ENCODE assay signal across 8 cellular contexts in the genomic region with DNA sequence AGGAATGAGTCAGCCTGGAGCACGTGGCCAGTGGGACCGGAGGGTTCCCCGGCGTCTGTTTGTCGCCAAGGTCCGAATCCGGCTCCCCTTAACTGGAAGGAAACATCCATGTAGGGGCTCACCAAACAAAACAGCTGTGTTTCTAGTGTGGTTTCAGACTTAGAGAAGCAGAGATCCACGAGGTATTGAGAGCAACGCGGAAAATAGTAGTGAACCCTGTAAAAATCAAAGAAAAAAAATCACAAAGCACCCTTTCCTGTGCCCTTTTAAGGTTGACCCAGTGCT. TPM values are rescaled to one million over a fixed set of nuclear protein-coding genes. Genes with fewer than 3 reads are reported as not detected.
DNase-seq lines count a peak whose midpoint lies in the region; ATAC-seq and TF ChIP-seq lines count a peak whose summit lies in the region.

No MANE protein-coding gene starts in this region.

- intact Hi-C loops in CD14-positive monocyte (cut with micrococcal nuclease), result loop anchor here (5.0 to 10.0 kb wide), 3 partner anchors 142 to 659 kb away; a partner anchor contains a TSS
- intact Hi-C loops in posterior cingulate gyrus (cut with DNase I), result loop anchor here (1.0 kb wide), 1 partner anchor 54 kb away; a partner anchor contains a TSS

- peak overlapping the region; percentile 92 for H3K4me2 ChIP-seq in neural progenitor cell

- no peaks in the 10 kb centered on the region for H3K27me3 ChIP-seq in MG63
- H3K27me3 ChIP-seq in endocrine pancreas (ENCODE audit: control insufficient read depth, insufficient read depth, low read length), result no peaks in the 10 kb centered on the region
- H3K27me3 ChIP-seq in neural progenitor cell, result no peaks in the 10 kb centered on the region

- H3K27ac Mint-ChIP-seq in CD14-positive monocyte (peak overlapping the region in 5 of 7 donors; percentile 39 to 84 (median 78)), neural progenitor cell (peak overlapping the region; percentile 64)

- peaks cover 27% of the 10 kb centered on the region for H4K20me1 ChIP-seq in neural progenitor cell (ENCODE audit: low read depth)

- no peak for TF ChIP-seq CTCF in CD14-positive monocyte (IDR thresholded peaks at IDR 0.05)
- TF ChIP-seq CTCF in neural progenitor cell (IDR thresholded peaks at IDR 0.05), result no peak

- H3K4me3 ChIP-seq in MG63, result peak overlapping the region; percentile 77
- peak overlapping the region; percentile 79 for H3K4me3 ChIP-seq in endocrine pancreas (ENCODE audit: control insufficient read depth, insufficient read depth, low read length)
- H3K4me3 ChIP-seq in neural progenitor cell, result peak overlapping the region; percentile 74

- peaks cover 50% of the 10 kb centered on the region for H3K36me3 ChIP-seq in MG63
- H3K36me3 ChIP-seq in endocrine pancreas (ENCODE audit: control insufficient read depth, insufficient read depth, low read length), result no peaks in the 10 kb centered on the region
- peaks cover 13% of the 10 kb centered on the region for H3K36me3 ChIP-seq in neural progenitor cell

- H2AFZ ChIP-seq in neural progenitor cell (replicated peaks), result no peak overlapping the region

- H3K4me3 Mint-ChIP-seq in CD14-positive monocyte, result peak overlapping the region; percentile 83 to 89
- peak overlapping the region; percentile 93 for H3K4me3 Mint-ChIP-seq in neural progenitor cell

- H3K4me1 ChIP-seq in endocrine pancreas (ENCODE audit: control insufficient read depth, insufficient read depth, low read length) (no peaks in the 10 kb centered on the region), neural progenitor cell (peaks cover 18% of the 10 kb centered on the region)

- H3K4me1 Mint-ChIP-seq in CD14-positive monocyte, result peaks cover 25% of the 10 kb centered on the region
- H3K4me1 Mint-ChIP-seq in neural progenitor cell, result peaks cover 23% of the 10 kb centered on the region

- DNase-seq in CD14-positive monocyte (ENCODE audit: low spot score), result no peak
- DNase-seq in MG63, result no peak
- no peak for DNase-seq in neural progenitor cell (ENCODE audit: low spot score)
- no peak for DNase-seq in NCI-H345 treated with DMSO at 0.1 percent for 48 hours (lab: John Stamatoyannopoulos, UW; ENCODE audit: unreplicated experiment)
- DNase-seq in NCI-H2171 treated with DMSO at 0.1 percent for 48 hours (lab: John Stamatoyannopoulos, UW), result no peak
- no peak for DNase-seq in posterior cingulate gyrus

- H3K36me3 Mint-ChIP-seq in CD14-positive monocyte (peaks cover 14 to 22% of the 10 kb centered on the region in 2 donors), neural progenitor cell (peaks cover 21% of the 10 kb centered on the region)

- no peak overlapping the region for H3K27ac ChIP-seq in neural progenitor cell

- peaks cover 30% of the 10 kb centered on the region for H3K79me2 ChIP-seq in neural progenitor cell (ENCODE audit: low read depth)

- H3K9me3 Mint-ChIP-seq in CD14-positive monocyte, result peaks cover 0 to 3% (median 0%) of the 10 kb centered on the region in 7 donors
- no peaks in the 10 kb centered on the region for H3K9me3 Mint-ChIP-seq in neural progenitor cell

- no peak for ATAC-seq in HG03159 (IDR thresholded peaks at IDR 0.05; ENCODE audit: unreplicated experiment)

- H3K9me3 ChIP-seq in MG63, result no peaks in the 10 kb centered on the region
- H3K9me3 ChIP-seq in endocrine pancreas (ENCODE audit: control insufficient read depth, low read length), result no peaks in the 10 kb centered on the region
- no peaks in the 10 kb centered on the region for H3K9me3 ChIP-seq in neural progenitor cell (ENCODE audit: low read depth)

- H3K27me3 Mint-ChIP-seq in CD14-positive monocyte (ENCODE audit: low read depth in 3 of 3) (peaks cover 1 to 11% (median 5%) of the 10 kb centered on the region in 3 donors), neural progenitor cell (ENCODE audit: insufficient read depth, low read depth) (peaks cover 7% of the 10 kb centered on the region)

- H3F3A ChIP-seq in neural progenitor cell (ENCODE audit: low read depth), result peaks cover 43% of the 10 kb centered on the region

- H3K9ac ChIP-seq in endocrine pancreas (ENCODE audit: control insufficient read depth, insufficient read depth, low read length) (peak overlapping the region; percentile 65), neural progenitor cell (peak overlapping the region; percentile 72)

RNA-seq across cellular contexts. Expression of a gene that starts 38.3 kb away (rescaled TPM):
- polyA plus RNA-seq in CD14-positive monocyte, result not detected
- 0.46 and 0.94 TPM in 2 replicates for total RNA-seq in MG63 (2014; rRNA removed; shearing (Covaris generic); ENCODE audit: low replicate concordance)
- total RNA-seq in neural progenitor cell (ENCODE audit: low replicate concordance), result 2.0 and 2.1 TPM in 2 replicates

RNA-seq across cellular contexts. Expression of a gene that starts 53.8 kb away (rescaled TPM):
- polyA plus RNA-seq in CD14-positive monocyte, result 1 to 10 TPM; 2.3 to 3.9 TPM
- total RNA-seq in MG63 (2014; rRNA removed; shearing (Covaris generic); ENCODE audit: low replicate concordance), result 14.6 and 28.2 TPM in 2 replicates
- total RNA-seq in neural progenitor cell (ENCODE audit: low replicate concordance), result 27.7 and 51.3 TPM in 2 replicates
